ENCODE assay signal across 20 cellular contexts in genomic region chr2:37307500-37307899, GRCh38.
"Had no signal": no experiment of that assay in that cellular context is flagged by ENCODE, and none has a peak within 500 bp of the region (broad histone marks: within the 10 kb centered on the region; RNA-seq: fewer than 3 reads in every experiment).

No MANE protein-coding gene starts in this region.

- H3K27ac Mint-ChIP-seq: stimulated activated naive B cell treated with anti-CD40 and anti-IgM and Interleukin-4, amounts not matched to agents 10 μg/mL and 1 μg/mL and 100 μg/mL, for 72 hours; stimulated activated naive CD8-positive, alpha-beta T cell treated with anti-CD3 and anti-CD28 coated beads, Interleukin-15, amount 100 ng/mL, for 72 hours had no signal

- ATAC-seq: gastroesophageal sphincter; naive thymus-derived CD8-positive, alpha-beta T cell; sciatic nerve; stimulated activated naive B cell treated with anti-CD40 and anti-IgM and Interleukin-4, amounts not matched to agents 10 μg/mL and 1 μg/mL and 100 μg/mL, for 72 hours; stimulated activated naive CD8-positive, alpha-beta T cell treated with anti-CD3 and anti-CD28 coated beads, Interleukin-15, amount 100 ng/mL, for 72 hours; upper lobe of right lung had no signal

- H3K27me3 Mint-ChIP-seq: naive thymus-derived CD8-positive, alpha-beta T cell; stimulated activated naive B cell treated with anti-CD40 and anti-IgM and Interleukin-4, amounts not matched to agents 10 μg/mL and 1 μg/mL and 100 μg/mL, for 72 hours; stimulated activated naive CD8-positive, alpha-beta T cell treated with anti-CD3 and anti-CD28 coated beads, Interleukin-15, amount 100 ng/mL, for 72 hours had no signal

- H3K9me3 Mint-ChIP-seq: naive thymus-derived CD8-positive, alpha-beta T cell; stimulated activated naive CD8-positive, alpha-beta T cell treated with anti-CD3 and anti-CD28 coated beads, Interleukin-15, amount 100 ng/mL, for 72 hours had no signal

- H3K4me3 ChIP-seq: esophagus muscularis mucosa, gastroesophageal sphincter, spleen, testis, tibial nerve, upper lobe of right lung had no signal

- H3K4me3 Mint-ChIP-seq: naive thymus-derived CD8-positive, alpha-beta T cell; stimulated activated naive B cell treated with anti-CD40 and anti-IgM and Interleukin-4, amounts not matched to agents 10 μg/mL and 1 μg/mL and 100 μg/mL, for 72 hours; stimulated activated naive CD8-positive, alpha-beta T cell treated with anti-CD3 and anti-CD28 coated beads, Interleukin-15, amount 100 ng/mL, for 72 hours had no signal

- FAIRE-seq: endometrium had no signal

- H3K36me3 ChIP-seq: esophagus muscularis mucosa, gastroesophageal sphincter, neutrophil, upper lobe of right lung had no signal

- DNase-seq: cortex of kidney; effector memory CD4-positive, alpha-beta T cell; foreskin fibroblast; glutamatergic neuron; islet precursor cell; naive thymus-derived CD8-positive, alpha-beta T cell; posterior cingulate gyrus; spleen; stimulated activated CD4-positive, alpha-beta T cell treated with anti-CD3 and anti-CD28 coated beads, Interleukin-2, amount 100 ng/mL, for 24 hours; stimulated activated CD4-positive, alpha-beta T cell treated with anti-CD3 and anti-CD28 coated beads, Interleukin-4, amount 100 ng/mL, for 4 hours; stimulated activated naive B cell treated with anti-CD40 and anti-IgM and Interleukin-4, amounts not matched to agents 10 μg/mL and 1 μg/mL and 100 μg/mL, for 72 hours; stimulated activated naive CD8-positive, alpha-beta T cell treated with anti-CD3 and anti-CD28 coated beads, Interleukin-15, amount 100 ng/mL, for 72 hours; testis; upper lobe of right lung had no signal

- H3K27me3 ChIP-seq: esophagus muscularis mucosa, gastroesophageal sphincter, neutrophil, spleen, testis, tibial nerve, upper lobe of right lung had no signal

- H3K9me3 ChIP-seq: esophagus muscularis mucosa, gastroesophageal sphincter, neutrophil, spleen, testis, tibial nerve, upper lobe of right lung had no signal

- H3K4me1 ChIP-seq: testis had no signal

- H3K27ac ChIP-seq: esophagus muscularis mucosa, gastroesophageal sphincter, neutrophil, testis, upper lobe of right lung had no signal
